ENCODE assay signal across 8 cellular contexts in the genomic region with DNA sequence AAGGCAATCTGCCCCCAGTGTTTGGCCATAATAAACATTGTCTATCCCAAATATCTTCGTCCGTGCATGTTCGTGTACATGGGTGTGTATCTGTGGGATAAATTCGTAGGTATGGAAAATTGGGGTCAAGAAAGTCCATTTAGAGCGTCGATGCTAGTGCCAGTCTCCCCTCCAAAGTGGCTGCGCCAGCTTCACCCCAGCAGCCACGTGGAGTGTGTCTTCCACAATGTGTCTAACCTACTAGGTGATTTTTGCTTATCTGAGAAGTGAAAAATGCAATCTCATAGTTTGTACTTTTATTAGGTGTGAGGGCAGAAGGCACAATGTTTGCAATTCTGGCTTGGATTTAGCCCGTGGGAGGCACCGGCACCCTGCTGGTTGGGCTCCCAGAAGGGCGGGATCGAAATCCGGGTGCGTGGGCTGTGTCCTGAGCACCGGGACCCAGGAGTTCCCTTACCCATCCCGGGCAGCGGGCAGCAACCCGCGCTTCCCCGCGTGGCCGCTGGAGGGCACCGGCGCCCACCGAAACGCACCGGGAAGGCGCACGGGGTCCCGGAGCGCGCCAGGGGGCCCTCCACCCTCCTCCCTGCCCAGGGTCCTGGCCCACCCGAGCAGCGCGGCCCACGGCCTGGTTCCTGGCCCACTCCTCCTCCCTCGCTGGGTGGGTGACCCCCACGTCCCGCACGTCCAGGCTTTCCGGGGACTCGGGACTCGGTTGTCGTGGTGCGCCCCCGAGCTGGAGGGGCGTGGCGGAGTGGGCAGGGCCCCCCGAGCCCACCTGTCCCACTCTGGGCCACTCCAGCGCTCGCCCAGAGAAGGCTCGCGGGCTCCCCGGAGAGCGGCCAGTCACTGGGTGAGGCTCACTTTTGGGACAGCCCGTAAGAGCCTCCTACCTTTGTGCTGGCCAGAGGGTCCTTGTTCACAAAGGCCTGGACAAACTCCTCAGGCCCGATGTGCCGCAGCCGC. TPM values are rescaled to one million over a fixed set of nuclear protein-coding genes. Genes with fewer than 3 reads are reported as not detected.
A peak's percentile ranks its signal among the peaks of the same experiment; 100 is the strongest.
DNase-seq lines count a peak whose midpoint lies in the region; ATAC-seq lines count a peak whose summit lies in the region.

No MANE protein-coding gene starts in this region.

- intact Hi-C loops in posterior vena cava (cut with DNase I) = loop anchor here in 1 of 2 donors (2.0 kb wide), 1 partner anchor 78 kb away; no protein-coding TSS in a partner anchor

- peak; percentile 40 for ATAC-seq in HG03432 (IDR thresholded peaks at IDR 0.05; ENCODE audit: unreplicated experiment)
- ATAC-seq in activated CD8-positive, alpha-beta memory T cell treated with anti-CD3 and anti-CD28 coated beads, Interleukin-2, amount 10 ng/mL, durations not matched to agents 7 days and 5 days = peak; percentile 74
- no peak for ATAC-seq in HG02610 (IDR thresholded peaks at IDR 0.05; ENCODE audit: unreplicated experiment)
- no peak for ATAC-seq in HG02938 (IDR thresholded peaks at IDR 0.05; ENCODE audit: unreplicated experiment)

- CTCF ChIA-PET in activated CD8-positive, alpha-beta memory T cell treated with anti-CD3 and anti-CD28 coated beads, Interleukin-2, amount 10 ng/mL, durations not matched to agents 7 days and 5 days (lab: Charles Lee) = interaction anchor here (0.6 to 5.1 kb wide), 5 partner anchors 80 to 427 kb away, joined by 3 to 28 read pairs (median 3); no protein-coding TSS in a partner anchor

- peak; percentile 40 for DNase-seq in CD1c-positive myeloid dendritic cell (ENCODE audit: extremely low spot score)
- DNase-seq in activated CD8-positive, alpha-beta memory T cell treated with anti-CD3 and anti-CD28 coated beads, Interleukin-2, amount 10 ng/mL, durations not matched to agents 7 days and 5 days = peak; percentile 50
- DNase-seq in glomerular visceral epithelial cell (ENCODE audit: extremely low spot score) = peak; percentile 22
- DNase-seq in posterior vena cava (ENCODE audit: low spot score) = peak; percentile 81
- DNase-seq in SW 1271 (lab: John Stamatoyannopoulos, UW) = no peak

- H3K27me3 Mint-ChIP-seq in activated CD8-positive, alpha-beta memory T cell treated with anti-CD3 and anti-CD28 coated beads, Interleukin-2, amount 10 ng/mL, durations not matched to agents 7 days and 5 days = peaks cover 17% of the 10 kb centered on the region

- no peaks in the 10 kb centered on the region for H3K9me3 Mint-ChIP-seq in activated CD8-positive, alpha-beta memory T cell treated with anti-CD3 and anti-CD28 coated beads, Interleukin-2, amount 10 ng/mL, durations not matched to agents 7 days and 5 days (ENCODE audit: low read depth)

- H3K4me1 Mint-ChIP-seq in activated CD8-positive, alpha-beta memory T cell treated with anti-CD3 and anti-CD28 coated beads, Interleukin-2, amount 10 ng/mL, durations not matched to agents 7 days and 5 days = peaks cover 2% of the 10 kb centered on the region

- H3K4me3 Mint-ChIP-seq in activated CD8-positive, alpha-beta memory T cell treated with anti-CD3 and anti-CD28 coated beads, Interleukin-2, amount 10 ng/mL, durations not matched to agents 7 days and 5 days = no peak overlapping the region

- H3K36me3 Mint-ChIP-seq in activated CD8-positive, alpha-beta memory T cell treated with anti-CD3 and anti-CD28 coated beads, Interleukin-2, amount 10 ng/mL, durations not matched to agents 7 days and 5 days = no peaks in the 10 kb centered on the region

- no peak overlapping the region for H3K27ac Mint-ChIP-seq in activated CD8-positive, alpha-beta memory T cell treated with anti-CD3 and anti-CD28 coated beads, Interleukin-2, amount 10 ng/mL, durations not matched to agents 7 days and 5 days

RNA-seq across cellular contexts. Expression of a gene that starts 55.4 kb away (rescaled TPM):
- total RNA-seq in activated CD8-positive, alpha-beta memory T cell treated with anti-CD3 and anti-CD28 coated beads, Interleukin-2, amount 10 ng/mL, durations not matched to agents 7 days and 5 days = 1 to 10 TPM; 4.9 to 5.4 TPM
- total RNA-seq in posterior vena cava = 10 to 100 TPM; 66.6 to 80.3 TPM

Comparison
In these comparisons a context has a peak if more than half of its experiments do, and no peak if none do; other contexts are left out.
1. DNase-seq: peak in CD1c-positive myeloid dendritic cell (single experiment), activated CD8-positive, alpha-beta memory T cell treated with anti-CD3 and anti-CD28 coated beads, Interleukin-2, amount 10 ng/mL, durations not matched to agents 7 days and 5 days (single experiment), glomerular visceral epithelial cell (single experiment) and posterior vena cava (single experiment); none in SW 1271 (0 of 2).
2. ATAC-seq: peak in HG03432 (single experiment) and activated CD8-positive, alpha-beta memory T cell treated with anti-CD3 and anti-CD28 coated beads, Interleukin-2, amount 10 ng/mL, durations not matched to agents 7 days and 5 days (single experiment); none in HG02610 (single experiment) and HG02938 (single experiment).
3. RNA of a gene that starts 55.4 kb away (total RNA-seq): 66.6 to 80.3 TPM in posterior vena cava; 4.9 to 5.4 TPM in activated CD8-positive, alpha-beta memory T cell treated with anti-CD3 and anti-CD28 coated beads, Interleukin-2, amount 10 ng/mL, durations not matched to agents 7 days and 5 days; every median in the first group is over 10 times any median in the second.